34 cellular contexts compared by ENCODE assay signal in the genomic region with DNA sequence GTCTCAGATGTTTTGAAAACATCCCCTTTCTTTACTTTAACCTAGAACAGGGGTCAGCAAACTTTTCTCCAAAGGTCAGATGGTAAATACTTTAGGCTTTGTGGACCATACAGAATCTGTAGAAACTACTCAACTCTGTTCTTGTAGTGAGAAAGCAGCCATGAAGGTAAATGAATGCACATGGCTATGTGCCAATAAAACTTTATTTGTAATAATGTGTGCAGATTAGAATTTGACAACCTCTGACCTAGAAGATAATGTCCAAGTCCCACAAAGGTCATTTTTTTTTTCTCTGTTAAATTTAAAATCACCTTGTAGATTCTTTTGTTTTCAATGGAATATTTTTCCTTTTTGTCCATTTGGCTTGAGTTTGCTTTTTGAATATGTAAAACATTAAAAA. TPM values are rescaled to one million over a fixed set of nuclear protein-coding genes. Genes with fewer than 3 reads are reported as not detected.
"Had no signal": no experiment of that assay in that cellular context is flagged by ENCODE, and none has a peak within 500 bp of the region (broad histone marks: within the 10 kb centered on the region; RNA-seq: fewer than 3 reads in every experiment).

No MANE protein-coding gene starts in this region.

- FAIRE-seq: endometrium, islet of Langerhans, keratinocyte had no signal

- H3K27ac Mint-ChIP-seq: dendritic cell treated with granulocyte-macrophage colony-stimulating factor and Interleukin-4, amounts not matched to agents 40 ng/mL and 50 ng/mL, for 4 days; effector memory CD8-positive, alpha-beta T cell; endodermal cell; mesothelial cell of epicardium; naive B cell had no signal

- DNase-seq: colonic mucosa; cortex of kidney; effector CD8-positive, alpha-beta T cell; effector memory CD8-positive, alpha-beta T cell; endodermal cell; erythroblast; esophagus squamous epithelium; foreskin fibroblast; foreskin melanocyte; gastrocnemius medialis; glutamatergic neuron; head of caudate nucleus; heart right ventricle; hippocampal formation; left cardiac atrium; left lung; left ventricle myocardium superior; lower lobe of right lung; mesenchymal stem cell; mucosa of descending colon; naive B cell had no signal

- H3K4me3 ChIP-seq: colonic mucosa, esophagus squamous epithelium, gastrocnemius medialis, heart right ventricle, left lung, lower lobe of right lung, mucosa of descending colon had no signal

- H3K36me3 ChIP-seq: colonic mucosa, esophagus squamous epithelium, gastrocnemius medialis, heart right ventricle, left lung, lower lobe of right lung had no signal

- H3K9me3 ChIP-seq: colonic mucosa, esophagus squamous epithelium, gastrocnemius medialis, heart right ventricle, left lung, lower lobe of right lung, mucosa of descending colon had no signal

- H3K27me3 ChIP-seq: colonic mucosa, esophagus squamous epithelium, gastrocnemius medialis, heart right ventricle, left lung had no signal

- H3K4me1 ChIP-seq: colonic mucosa, esophagus squamous epithelium, gastrocnemius medialis, heart right ventricle, left lung, lower lobe of right lung had no signal

- H3K27me3 Mint-ChIP-seq: dendritic cell treated with granulocyte-macrophage colony-stimulating factor and Interleukin-4, amounts not matched to agents 40 ng/mL and 50 ng/mL, for 4 days; effector memory CD8-positive, alpha-beta T cell had no signal

- H3K4me1 Mint-ChIP-seq: endodermal cell, mesothelial cell of epicardium, naive B cell had no signal

- ATAC-seq: effector memory CD8-positive, alpha-beta T cell; esophagus mucosa; gastrocnemius medialis; heart right ventricle; left cardiac atrium; left lung; left ventricle myocardium superior; lower lobe of right lung; mucosa of descending colon had no signal

- H3K27ac ChIP-seq: colonic mucosa, epithelial cell of prostate, esophagus squamous epithelium, gastrocnemius medialis, heart right ventricle, left lung, lower lobe of right lung had no signal

- H3K9me3 Mint-ChIP-seq: dendritic cell treated with granulocyte-macrophage colony-stimulating factor and Interleukin-4, amounts not matched to agents 40 ng/mL and 50 ng/mL, for 4 days; effector memory CD8-positive, alpha-beta T cell; endodermal cell had no signal

- H3K4me3 Mint-ChIP-seq: dendritic cell treated with granulocyte-macrophage colony-stimulating factor and Interleukin-4, amounts not matched to agents 40 ng/mL and 50 ng/mL, for 4 days; effector memory CD8-positive, alpha-beta T cell; endodermal cell; mesothelial cell of epicardium; naive B cell had no signal

RNA-seq across cellular contexts. Expression of a gene that starts 17.2 kb away (rescaled TPM):
- total RNA-seq: esophagus mucosa, esophagus squamous epithelium, glomerular endothelial cell, kidney epithelial cell, left ventricle myocardium superior, lower leg skin, mesenteric fat pad had no signal

RNA-seq across cellular contexts. Expression of a gene that starts 43.9 kb away (rescaled TPM):
- total RNA-seq: esophagus mucosa, esophagus squamous epithelium, gastrocnemius medialis, glomerular endothelial cell, kidney epithelial cell, left ventricle myocardium superior, lower leg skin, lung microvascular endothelial cell, mesenteric fat pad, mesothelial cell of epicardium, myocyte had no signal
- polyA plus RNA-seq: keratinocyte had no signal
